In the genomic region with DNA sequence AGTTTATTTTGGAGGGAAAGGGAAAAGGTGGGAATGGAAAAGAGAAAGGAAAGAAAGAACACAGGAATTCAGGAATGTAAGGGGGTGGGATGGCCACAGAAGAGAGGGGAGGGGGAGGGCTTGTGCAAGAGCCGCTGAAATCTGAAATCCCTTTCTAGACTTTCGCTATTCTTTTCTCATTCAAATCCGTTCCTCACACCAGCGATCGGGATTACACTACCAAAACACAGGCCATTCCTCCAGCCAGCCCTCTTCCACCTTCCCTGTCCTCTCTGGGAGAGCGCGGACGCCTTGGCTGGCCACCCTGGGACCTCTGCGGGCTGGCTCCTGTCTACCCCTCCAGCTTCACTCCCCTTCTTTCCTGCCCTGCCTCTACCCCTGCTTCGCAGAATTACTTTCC, we compare ENCODE assay signal across 24 cellular contexts.
"Had no signal": no experiment of that assay in that cellular context is flagged by ENCODE, and none has a peak within 500 bp of the region (broad histone marks: within the 10 kb centered on the region; RNA-seq: fewer than 3 reads in every experiment).

No MANE protein-coding gene starts in this region.

- DNase-seq: cortex of kidney; foreskin keratinocyte; heart left ventricle; kidney; natural killer cell; posterior cingulate gyrus; psoas muscle; sigmoid colon; stimulated activated CD4-positive, alpha-beta T cell treated with anti-CD3 and anti-CD28 coated beads, Interleukin-2, amount 100 ng/mL, for 24 hours; stimulated activated CD4-positive, alpha-beta T cell treated with anti-CD3 and anti-CD28 coated beads, Interleukin-4, amount 100 ng/mL, for 4 hours; stimulated activated naive CD8-positive, alpha-beta T cell treated with anti-CD3 and anti-CD28 coated beads, Interleukin-15, Interleukin-2, amounts not matched to agents 100 U/mL and 50 U/mL, for 24 hours; substantia nigra; testis; tibial artery had no signal

- H3K9me3 ChIP-seq: esophagus muscularis mucosa, gastroesophageal sphincter, heart left ventricle, psoas muscle, sigmoid colon, testis, tibial artery had no signal

- FAIRE-seq: endothelial cell of umbilical vein, kidney had no signal

- H3K36me3 ChIP-seq: esophagus muscularis mucosa, gastroesophageal sphincter, heart left ventricle, sigmoid colon, tibial artery had no signal

- H3K4me3 ChIP-seq: esophagus muscularis mucosa, gastroesophageal sphincter, heart left ventricle, hepatocyte, lung, psoas muscle, sigmoid colon, testis, tibial artery had no signal

- H3K9me3 Mint-ChIP-seq: memory B cell; natural killer cell; stimulated activated memory B cell treated with anti-CD40 and anti-IgM and Interleukin-4, amounts not matched to agents 10 μg/mL and 1 μg/mL and 100 μg/mL, for 72 hours; type B pancreatic cell had no signal

- H3K4me1 Mint-ChIP-seq: memory B cell; natural killer cell; stimulated activated memory B cell treated with anti-CD40 and anti-IgM and Interleukin-4, amounts not matched to agents 10 μg/mL and 1 μg/mL and 100 μg/mL, for 72 hours had no signal

- H3K27ac Mint-ChIP-seq: memory B cell; natural killer cell; stimulated activated memory B cell treated with anti-CD40 and anti-IgM and Interleukin-4, amounts not matched to agents 10 μg/mL and 1 μg/mL and 100 μg/mL, for 72 hours; type B pancreatic cell had no signal

- H2AFZ ChIP-seq: hepatocyte had no signal

- H3K4me2 ChIP-seq: hepatocyte had no signal

- H3K4me1 ChIP-seq: esophagus muscularis mucosa, foreskin keratinocyte, gastroesophageal sphincter, heart left ventricle, psoas muscle, sigmoid colon, testis, tibial artery had no signal

- H3K36me3 Mint-ChIP-seq: memory B cell; natural killer cell; stimulated activated memory B cell treated with anti-CD40 and anti-IgM and Interleukin-4, amounts not matched to agents 10 μg/mL and 1 μg/mL and 100 μg/mL, for 72 hours; type B pancreatic cell had no signal

- H3K27ac ChIP-seq: esophagus muscularis mucosa, foreskin keratinocyte, gastroesophageal sphincter, heart left ventricle, hepatocyte, psoas muscle, sigmoid colon, testis, tibial artery had no signal

- ATAC-seq: foreskin keratinocyte; gastroesophageal sphincter; heart left ventricle; left lobe of liver; natural killer cell; psoas muscle; right cardiac atrium; stimulated activated naive CD8-positive, alpha-beta T cell treated with anti-CD3 and anti-CD28 coated beads, Interleukin-15, Interleukin-2, amounts not matched to agents 100 U/mL and 50 U/mL, for 24 hours had no signal

- H3K27me3 ChIP-seq: hepatocyte, sigmoid colon, testis had no signal

- H3K79me2 ChIP-seq: hepatocyte had no signal

- H3K4me3 Mint-ChIP-seq: memory B cell; natural killer cell; stimulated activated memory B cell treated with anti-CD40 and anti-IgM and Interleukin-4, amounts not matched to agents 10 μg/mL and 1 μg/mL and 100 μg/mL, for 72 hours; type B pancreatic cell had no signal
